In genomic region chr16:35391328-35391727, GRCh38 we compare ENCODE assay signal across 9 cellular contexts.
A peak's percentile ranks its signal among the peaks of the same experiment; 100 is the strongest.
DNase-seq lines count a peak whose midpoint lies in the region; ATAC-seq, FAIRE-seq and TF ChIP-seq lines count a peak whose summit lies in the region.
"Had no signal": no experiment of that assay in that cellular context is flagged by ENCODE, and none has a peak within 500 bp of the region (broad histone marks: within the 10 kb centered on the region; RNA-seq: fewer than 3 reads in every experiment).

No MANE protein-coding gene starts in this region.

- CTCF ChIA-PET in MCF 10A (lab: Yijun Ruan, JAX) (interaction anchor here (0.7 to 2.8 kb wide), 5 partner anchors 16 to 269 kb away, joined by 3 to 17 read pairs (median 3); no protein-coding TSS in a partner anchor), K562 (lab: Yijun Ruan, JAX; ENCODE audit: low intra/inter-chr PET ratio) (no interaction called here)

- H3K4me2 ChIP-seq in K562 (ENCODE audit: insufficient read depth, low read length): no peak overlapping the region

- no peaks in the 10 kb centered on the region for H3K9me1 ChIP-seq in K562 (ENCODE audit: control insufficient read depth, insufficient read depth, low read length)

- FAIRE-seq in K562 (lab: Jason Lieb, UNC): peak; percentile 67

- H3K9me3 ChIP-seq in breast epithelium (no peaks in the 10 kb centered on the region), K562 (replicated peaks; ENCODE audit: control insufficient read depth, insufficient read depth, low read depth, low read length) (no peaks in the 10 kb centered on the region)

- no peaks in the 10 kb centered on the region for H3K36me3 ChIP-seq in breast epithelium
- H3K36me3 ChIP-seq in K562 (ENCODE audit: control insufficient read depth, insufficient read depth, low read length): no peaks in the 10 kb centered on the region
- H3K36me3 ChIP-seq in H7 (replicated peaks; ENCODE audit: control insufficient read depth, insufficient read depth, low read length): no peaks in the 10 kb centered on the region

- H2AFZ ChIP-seq in K562 (ENCODE audit: low read depth, low read length): no peak overlapping the region

- POLR2A ChIA-PET in MCF 10A (lab: Yijun Ruan, JAX): no interaction called here
- POLR2A ChIA-PET in K562 (lab: Yijun Ruan, JAX): no interaction called here

- H3K27ac Mint-ChIP-seq in MCF 10A (ENCODE audit: low read depth, unreplicated experiment): no peak overlapping the region

- H4K20me1 ChIP-seq in K562 (replicated peaks; ENCODE audit: control insufficient read depth, insufficient read depth, low read length): no peaks in the 10 kb centered on the region

- TF ChIP-seq CTCF in MCF 10A (IDR thresholded peaks at IDR 0.05; ENCODE audit: unreplicated experiment) (peak; percentile 49), breast epithelium (IDR thresholded peaks at IDR 0.05) (peak in 1 of 3 donors; percentile 31), K562 (IDR thresholded peaks at IDR 0.05 in 2 of 3, conservative IDR thresholded peaks at IDR 0.05 in 1 of 3; ENCODE audit: insufficient read depth in 2 of 3, low read depth in 1 of 3, low read length in 3 of 3) (peak; percentile 43 to 69 (median 64); a peak in 5 of 6 replicates)

- H3K27ac ChIP-seq in breast epithelium (no peak overlapping the region), K562 (ENCODE audit: extremely low read depth, low read depth, low read length) (no peak overlapping the region)

- peaks cover 8% of the 10 kb centered on the region for H3K9me3 Mint-ChIP-seq in MCF 10A (ENCODE audit: unreplicated experiment)

- H3K27me3 ChIP-seq in breast epithelium (no peaks in the 10 kb centered on the region), K562 (ENCODE audit: control insufficient read depth in 2 of 2, insufficient read depth in 2 of 2, low read length in 2 of 2) (no peaks in the 10 kb centered on the region), H7 (ENCODE audit: control insufficient read depth, insufficient read depth, low read length) (no peaks in the 10 kb centered on the region)

- no peaks in the 10 kb centered on the region for H3K4me1 Mint-ChIP-seq in MCF 10A (ENCODE audit: insufficient read depth, unreplicated experiment)
- H3K4me1 Mint-ChIP-seq: central memory CD8-positive, alpha-beta T cell had no signal

- no peak overlapping the region for H3K4me3 Mint-ChIP-seq in MCF 10A (ENCODE audit: unreplicated experiment)
- H3K4me3 Mint-ChIP-seq: central memory CD8-positive, alpha-beta T cell had no signal

- BruUV-seq in MCF 10A (replicated peaks; lab: Mats Ljungman, UMichigan) (no TSS peak), K562 (replicated peaks; lab: Mats Ljungman, UMichigan) (no TSS peak)

- H3K9ac ChIP-seq in K562 (ENCODE audit: insufficient read depth in 1 of 2, low read depth in 2 of 2, low read length in 2 of 2): no peak overlapping the region

- TF ChIP-seq POLR2A in breast epithelium (IDR thresholded peaks at IDR 0.05) (no peak), K562 (conservative IDR thresholded peaks at IDR 0.05) (no peak)

- intact Hi-C loops in MCF 10A (cut with micrococcal nuclease): loop anchor here (2.0 kb wide), 2 partner anchors 203 to 287 kb away; no protein-coding TSS in a partner anchor
- intact Hi-C loops in breast epithelium (cut with DNase I; ENCODE audit: low total_unique reads): no loop called here
- intact Hi-C loops in K562 (cut with micrococcal nuclease): no loop called here

- WGBS in K562 (ENCODE audit: insufficient coverage, low coverage, missing lambda C conversion rate): 17% methylated on average over 10 of the region's 10 CpGs

- peak; percentile 72 for DNase-seq in MCF 10A (ENCODE audit: unreplicated experiment)
- DNase-seq in breast epithelium (ENCODE audit: low spot score in 2 of 2): no peak
- peak; percentile 3 for DNase-seq in NCI-H2107 treated with DMSO at 0.1 percent for 48 hours (lab: John Stamatoyannopoulos, UW; ENCODE audit: unreplicated experiment)
- peak in 2 of 4 experiments; percentile 19 to 64 for DNase-seq in K562 (ENCODE audit: extremely low read depth in 1 of 4, low spot score in 3 of 4)
- DNase-seq in lung microvascular endothelial cell (ENCODE audit: low read depth in 2 of 2): peak; percentile 16 to 36
- no peak for DNase-seq in HuH-7 (ENCODE audit: low spot score)
- no peak for DNase-seq in H7

- H3K79me2 ChIP-seq in K562 (ENCODE audit: control insufficient read depth, insufficient read depth, low read length): no peaks in the 10 kb centered on the region

- no peak for TF ChIP-seq EP300 in K562 (IDR thresholded peaks at IDR 0.05; ENCODE audit: low read length)

- H3K4me3 ChIP-seq in breast epithelium (no peak overlapping the region), K562 (no peak overlapping the region), H7 (ENCODE audit: insufficient read depth, low read depth, low read length) (no peak overlapping the region)

- no peaks in the 10 kb centered on the region for H3K36me3 Mint-ChIP-seq in MCF 10A (ENCODE audit: insufficient read depth, unreplicated experiment)

- no peaks in the 10 kb centered on the region for H3K4me1 ChIP-seq in breast epithelium
- H3K4me1 ChIP-seq in K562 (replicated peaks in 1 of 2; ENCODE audit: control insufficient read depth in 2 of 2, insufficient read depth in 2 of 2, low read length in 2 of 2): no peaks in the 10 kb centered on the region

- in situ Hi-C loops in K562 (cut with MboI): no loop called here

- peak; percentile 71 for ATAC-seq in K562
- ATAC-seq in HG03139 (IDR thresholded peaks at IDR 0.05; ENCODE audit: unreplicated experiment): no peak

- TF ChIP-seq RAD21 in K562 (CRISPR knock-in tag; conservative IDR thresholded peaks at IDR 0.05 in 1 of 2, IDR thresholded peaks at IDR 0.05 in 1 of 2): peak; percentile 28 to 65; a peak in 3 of 4 replicates

- H3K27me3 Mint-ChIP-seq in MCF 10A (ENCODE audit: insufficient read depth, unreplicated experiment): no peaks in the 10 kb centered on the region
- H3K27me3 Mint-ChIP-seq: central memory CD8-positive, alpha-beta T cell had no signal

TF ChIP-seq in K562, 482 proteins besides CTCF, POLR2A, EP300 and RAD21:
- TF ChIP-seq NR1H2 (CRISPR knock-in tag; IDR thresholded peaks at IDR 0.05) (no peak), TRIM25 (IDR thresholded peaks at IDR 0.05; ENCODE audit: borderline replicate concordance) (no peak), SMC3 (conservative IDR thresholded peaks at IDR 0.05; ENCODE audit: insufficient read depth, low read depth, low read length) (peak; percentile 48; the same call in 1 of the 2 replicates)

Comparison
In these comparisons a context has a peak if more than half of its experiments do, and no peak if none do; other contexts are left out.
1. DNase-seq: peak in MCF 10A (single experiment), NCI-H2107 treated with DMSO at 0.1 percent for 48 hours (single experiment) and lung microvascular endothelial cell (2 of 2); none in breast epithelium (0 of 2), HuH-7 (single experiment) and H7 (single experiment).